8 cellular contexts compared by ENCODE assay signal in the genomic region with DNA sequence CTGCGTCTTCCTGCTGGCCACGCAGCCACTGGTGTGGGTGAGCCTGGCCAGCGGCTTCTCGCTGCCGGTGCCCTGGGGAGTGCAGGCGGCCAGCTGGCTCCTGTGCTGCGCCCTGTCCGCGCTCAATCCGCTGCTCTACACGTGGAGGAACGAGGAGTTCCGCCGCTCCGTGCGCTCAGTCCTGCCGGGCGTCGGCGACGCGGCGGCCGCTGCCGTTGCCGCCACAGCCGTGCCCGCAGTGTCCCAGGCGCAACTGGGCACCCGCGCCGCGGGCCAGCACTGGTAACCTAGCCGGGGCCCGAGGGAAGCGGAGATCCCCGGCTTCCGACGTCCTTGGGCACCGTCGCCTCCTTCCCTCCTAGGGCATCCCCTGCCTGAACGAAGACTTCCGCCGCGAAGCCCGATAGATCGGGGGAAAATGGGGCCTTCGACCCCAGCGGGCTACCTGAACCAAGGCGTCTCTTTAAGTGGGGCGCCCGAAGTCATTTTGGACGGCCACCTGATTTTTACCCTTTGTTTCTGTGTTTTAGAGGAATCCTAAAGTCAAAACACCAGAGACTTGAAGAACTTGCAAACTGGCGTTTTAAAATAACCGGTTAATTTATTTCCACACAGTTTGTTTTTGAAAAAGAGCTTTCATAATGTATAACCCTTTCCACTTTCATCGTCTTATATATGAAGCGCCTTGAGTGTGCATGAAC.
DNase-seq lines count a peak whose midpoint lies in the region; ATAC-seq lines count a peak whose summit lies in the region.

No MANE protein-coding gene starts in this region.

- H3K9me3 ChIP-seq in iPS-15b (ENCODE audit: control insufficient read depth, insufficient read depth, low read length) = no peaks in the 10 kb centered on the region

- no peak overlapping the region for H3K27ac Mint-ChIP-seq in activated naive CD8-positive, alpha-beta T cell treated with anti-CD3 and anti-CD28 coated beads, Interleukin-2, amount 50 U/mL, for 24 hours

- H3K36me3 Mint-ChIP-seq in activated naive CD8-positive, alpha-beta T cell treated with anti-CD3 and anti-CD28 coated beads, Interleukin-2, amount 50 U/mL, for 24 hours (ENCODE audit: low read depth) = no peaks in the 10 kb centered on the region

- peak overlapping the region; percentile 47 for H3K4me3 ChIP-seq in iPS-15b (ENCODE audit: low read depth, low read length)

- peaks cover 72% of the 10 kb centered on the region for H3K27me3 ChIP-seq in iPS-15b (ENCODE audit: control insufficient read depth, insufficient read depth, low read length)

- H3K9ac ChIP-seq in iPS-15b (ENCODE audit: low read depth, low read length) = peak overlapping the region; percentile 39

- H3K27me3 Mint-ChIP-seq in activated naive CD8-positive, alpha-beta T cell treated with anti-CD3 and anti-CD28 coated beads, Interleukin-2, amount 50 U/mL, for 24 hours = peaks cover 66% of the 10 kb centered on the region

- DNase-seq in AG08395 (ENCODE audit: low spot score) (peak; percentile 20), KG1 (lab: John Stamatoyannopoulos, UW) (no peak), T-helper 9 cell (no peak)
- DNase-seq in activated naive CD8-positive, alpha-beta T cell treated with anti-CD3 and anti-CD28 coated beads, Interleukin-2, amount 50 U/mL, for 24 hours = peak; percentile 22
- DNase-seq in stimulated activated CD8-positive, alpha-beta memory T cell treated with anti-CD3 and anti-CD28 coated beads, Interleukin-4, amount 100 ng/mL, for 48 hours = peak; percentile 34

- no peaks in the 10 kb centered on the region for H3K4me1 ChIP-seq in iPS-15b (ENCODE audit: control insufficient read depth, insufficient read depth, low read length)

- H3K4me1 Mint-ChIP-seq in activated naive CD8-positive, alpha-beta T cell treated with anti-CD3 and anti-CD28 coated beads, Interleukin-2, amount 50 U/mL, for 24 hours = peaks cover 14% of the 10 kb centered on the region

- ATAC-seq in GM18907 (IDR thresholded peaks at IDR 0.05; ENCODE audit: unreplicated experiment) (peak; percentile 3), GM21576 (IDR thresholded peaks at IDR 0.05; ENCODE audit: unreplicated experiment) (no peak)
- peak; percentile 35 for ATAC-seq in activated naive CD8-positive, alpha-beta T cell treated with anti-CD3 and anti-CD28 coated beads, Interleukin-2, amount 50 U/mL, for 24 hours

- H3K36me3 ChIP-seq in iPS-15b (ENCODE audit: control insufficient read depth, insufficient read depth, low read length) = no peaks in the 10 kb centered on the region

- peak overlapping the region; percentile 39 for H3K4me3 Mint-ChIP-seq in activated naive CD8-positive, alpha-beta T cell treated with anti-CD3 and anti-CD28 coated beads, Interleukin-2, amount 50 U/mL, for 24 hours

- no peaks in the 10 kb centered on the region for H3K9me3 Mint-ChIP-seq in activated naive CD8-positive, alpha-beta T cell treated with anti-CD3 and anti-CD28 coated beads, Interleukin-2, amount 50 U/mL, for 24 hours

Comparison
In these comparisons a context has a peak if more than half of its experiments do, and no peak if none do; other contexts are left out.
1. DNase-seq: peak in AG08395 (single experiment), activated naive CD8-positive, alpha-beta T cell treated with anti-CD3 and anti-CD28 coated beads, Interleukin-2, amount 50 U/mL, for 24 hours (single experiment) and stimulated activated CD8-positive, alpha-beta memory T cell treated with anti-CD3 and anti-CD28 coated beads, Interleukin-4, amount 100 ng/mL, for 48 hours (single experiment); none in KG1 (single experiment) and T-helper 9 cell (single experiment).